Comparison of ENCODE assay signal across 8 cellular contexts in the genomic region with DNA sequence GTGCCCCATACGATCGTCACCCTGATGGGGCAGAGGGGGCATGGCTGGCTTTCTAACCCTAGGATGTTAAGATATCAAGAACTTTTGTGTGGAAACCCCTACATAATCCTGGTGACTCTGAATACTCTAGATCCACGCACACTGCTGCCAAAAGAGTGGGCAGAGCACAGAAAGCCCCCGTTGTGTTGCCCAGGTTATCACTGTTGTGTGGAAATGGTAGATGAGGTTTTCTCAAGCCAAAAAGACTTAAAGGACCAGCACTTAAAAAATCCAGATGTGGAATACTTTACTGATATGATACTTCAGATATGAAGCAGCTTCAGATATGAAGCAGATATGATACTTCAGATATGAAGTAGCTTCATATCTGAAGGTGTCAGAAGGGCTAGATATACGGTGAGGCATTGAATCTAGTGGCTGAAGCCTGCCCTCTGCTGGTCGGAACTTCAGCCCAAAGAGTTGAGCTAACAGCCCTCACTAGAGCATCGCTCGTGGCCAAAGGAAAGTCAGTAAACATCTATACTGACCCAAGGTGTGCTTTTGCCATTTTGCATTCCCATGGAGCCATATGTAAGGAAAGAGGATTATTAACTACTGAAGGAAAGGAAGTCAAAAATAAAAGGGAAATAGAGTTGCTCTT.
A peak's percentile ranks its signal among the peaks of the same experiment; 100 is the strongest.
DNase-seq lines count a peak whose midpoint lies in the region; ATAC-seq and TF ChIP-seq lines count a peak whose summit lies in the region.

No MANE protein-coding gene starts in this region.

- peak; percentile 55 for TF ChIP-seq CTCF in AG10803 (conservative IDR thresholded peaks at IDR 0.05; ENCODE audit: low read length)
- TF ChIP-seq CTCF in ovary (IDR thresholded peaks at IDR 0.05), result no peak

- H3K4me1 ChIP-seq in ovary (ENCODE audit: insufficient read depth), result no peaks in the 10 kb centered on the region

- H3K27ac ChIP-seq in ovary, result no peak overlapping the region

- no CpG with 5 or more reads among the region's 8 CpGs for WGBS in ovary, 3 donors

- H3K36me3 ChIP-seq in ovary, result no peaks in the 10 kb centered on the region

- H3K27me3 ChIP-seq in ovary, result no peaks in the 10 kb centered on the region

- TF ChIP-seq EP300 in ovary (IDR thresholded peaks at IDR 0.05), result no peak

- ATAC-seq in HG02938 (IDR thresholded peaks at IDR 0.05; ENCODE audit: unreplicated experiment) (peak; percentile 54), HG03045 (IDR thresholded peaks at IDR 0.05; ENCODE audit: unreplicated experiment) (no peak)

- no peak for TF ChIP-seq POLR2A in ovary (IDR thresholded peaks at IDR 0.05)

- no peaks in the 10 kb centered on the region for H3K9me3 ChIP-seq in ovary

- peak; percentile 11 for DNase-seq in AG10803 (ENCODE audit: low read depth)
- peak; percentile 34 for DNase-seq in activated T-cell treated with anti-CD3 and anti-CD28 coated beads for 48 hours (ENCODE audit: low read depth)
- DNase-seq in kidney glomerular epithelial cell (lab: John Stamatoyannopoulos, UW), result peak; percentile 23
- no peak for DNase-seq in mesenteric fat pad (ENCODE audit: low spot score)
- DNase-seq in retina, result no peak
- DNase-seq in ovary, result no peak

- intact Hi-C loops in ovary (cut with DNase I), result no loop called here

- H3K4me3 ChIP-seq in AG10803 (ENCODE audit: low read length) (no peak overlapping the region), ovary (no peak overlapping the region)

Comparison
In these comparisons a context has a peak if more than half of its experiments do, and no peak if none do; other contexts are left out.
1. DNase-seq: peak in AG10803 (single experiment), activated T-cell treated with anti-CD3 and anti-CD28 coated beads for 48 hours (single experiment) and kidney glomerular epithelial cell (single experiment); none in mesenteric fat pad (single experiment), retina (single experiment) and ovary (0 of 5).